9 cellular contexts compared by ENCODE assay signal in the genomic region with DNA sequence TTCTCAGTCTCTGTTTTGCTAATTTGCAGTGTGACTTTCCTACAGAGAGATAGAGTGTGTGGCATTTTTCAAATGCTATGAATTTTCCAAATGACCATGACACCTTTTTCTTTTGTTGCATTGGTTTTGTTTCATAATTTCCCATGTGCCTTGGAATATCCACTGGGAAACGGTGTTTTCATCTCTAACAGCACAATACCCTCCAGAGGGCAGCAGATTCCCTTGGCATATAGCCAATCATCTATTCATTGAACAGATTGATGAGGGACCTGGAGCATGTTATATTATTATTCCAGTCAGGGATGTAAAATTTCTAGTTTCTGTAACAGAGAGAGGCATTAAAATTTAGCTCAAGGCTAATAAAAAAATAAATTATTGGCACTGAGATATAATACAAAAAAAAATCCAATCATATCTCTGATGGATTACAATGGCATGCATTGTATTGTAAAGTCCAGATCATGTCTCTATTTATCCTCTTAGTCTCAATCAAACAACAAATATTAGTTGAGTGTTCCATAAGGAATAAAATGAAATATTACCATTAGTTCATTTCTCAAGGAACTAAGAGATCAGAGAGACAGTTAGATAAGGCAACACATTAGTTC. TPM values are rescaled to one million over a fixed set of nuclear protein-coding genes. Genes with fewer than 3 reads are reported as not detected.
A peak's percentile ranks its signal among the peaks of the same experiment; 100 is the strongest.
DNase-seq lines count a peak whose midpoint lies in the region; ATAC-seq lines count a peak whose summit lies in the region.
"Had no signal": no experiment of that assay in that cellular context is flagged by ENCODE, and none has a peak within 500 bp of the region (broad histone marks: within the 10 kb centered on the region; RNA-seq: fewer than 3 reads in every experiment).

No MANE protein-coding gene starts in this region.

- ATAC-seq in GM18870 (IDR thresholded peaks at IDR 0.05; ENCODE audit: unreplicated experiment) (no peak), HG02588 (IDR thresholded peaks at IDR 0.05; ENCODE audit: unreplicated experiment) (no peak)

- DNase-seq in NCI-H510A treated with DMSO at 0.1 percent for 48 hours (lab: John Stamatoyannopoulos, UW) (peak; percentile 39), NCI-H510A (lab: John Stamatoyannopoulos, UW) (no peak), NCI-H345 (lab: John Stamatoyannopoulos, UW) (peak; percentile 69), cerebellum (ENCODE audit: low spot score) (peak; percentile 35), mucosa of gallbladder (ENCODE audit: low spot score) (peak; percentile 69)
- DNase-seq in stimulated activated CD4-positive, alpha-beta T cell treated with anti-CD3 and anti-CD28 coated beads, Interleukin-15, amount 100 ng/mL, for 24 hours = no peak
- DNase-seq: CD4-positive, CD25-positive, alpha-beta regulatory T cell had no signal

RNA-seq across cellular contexts. Expression of a gene that starts 29.6 kb away (rescaled TPM):
- total RNA-seq in cerebellum (10.9 TPM), mucosa of gallbladder (35.1 TPM)
- total RNA-seq: CD4-positive, CD25-positive, alpha-beta regulatory T cell had no signal

RNA-seq across cellular contexts. Expression of a gene that starts 38.6 kb away (rescaled TPM):
- 26.8 TPM for total RNA-seq in cerebellum
- 10.9 TPM for total RNA-seq in mucosa of gallbladder

Comparison
In these comparisons a context has a peak if more than half of its experiments do, and no peak if none do; other contexts are left out.
1. DNase-seq: peak in NCI-H510A treated with DMSO at 0.1 percent for 48 hours (single experiment), NCI-H345 (single experiment), cerebellum (single experiment) and mucosa of gallbladder (single experiment); none in NCI-H510A (single experiment) and stimulated activated CD4-positive, alpha-beta T cell treated with anti-CD3 and anti-CD28 coated beads, Interleukin-15, amount 100 ng/mL, for 24 hours (single experiment).